In genomic region chr11:61058583-61059259, GRCh38 we compare ENCODE assay signal across 23 cellular contexts. TPM values are rescaled to one million over a fixed set of nuclear protein-coding genes. Genes with fewer than 3 reads are reported as not detected.
DNase-seq lines count a peak whose midpoint lies in the region; ATAC-seq and TF ChIP-seq lines count a peak whose summit lies in the region.
"Had no signal": no experiment of that assay in that cellular context is flagged by ENCODE, and none has a peak within 500 bp of the region (broad histone marks: within the 10 kb centered on the region; RNA-seq: fewer than 3 reads in every experiment).

No MANE protein-coding gene starts in this region.

- H3K14ac ChIP-seq in H9 (ENCODE audit: insufficient read depth, low read length), result no peak overlapping the region

- no peak overlapping the region for H2BK5ac ChIP-seq in H9 (ENCODE audit: insufficient read length, low read length)

- H3K4me1 ChIP-seq in H9 (ENCODE audit: insufficient read depth, low read length), result no peaks in the 10 kb centered on the region
- peaks cover 21 to 35% of the 10 kb centered on the region in 2 donors for H3K4me1 ChIP-seq in naive thymus-derived CD4-positive, alpha-beta T cell (ENCODE audit: control insufficient read depth in 2 of 2, insufficient read depth in 2 of 2, low read length in 2 of 2)
- H3K4me1 ChIP-seq: esophagus muscularis mucosa, gastroesophageal sphincter, parathyroid adenoma had no signal

- no peak overlapping the region for H2BK120ac ChIP-seq in H9 (ENCODE audit: low read depth, low read length, poor library complexity, severe bottlenecking)

- H3K23me2 ChIP-seq in H9 (ENCODE audit: insufficient read length, low read depth, low read length, poor library complexity, severe bottlenecking), result no peaks in the 10 kb centered on the region

- POLR2A ChIA-PET in naive thymus-derived CD4-positive, alpha-beta T cell (lab: Charles Lee), result interaction anchor here (0.7 to 8.9 kb wide), 9 partner anchors 10 to 106 kb away, joined by 3 to 233 read pairs (median 7); no protein-coding TSS in a partner anchor

- H3K4ac ChIP-seq in H9 (ENCODE audit: low read depth, low read length), result no peak overlapping the region

- H3K23ac ChIP-seq in H9 (ENCODE audit: insufficient read length, low read depth, low read length), result no peak overlapping the region

- H3K36me3 Mint-ChIP-seq in activated T-cell treated with anti-CD3 and anti-CD28 coated beads, Interleukin-2, amount 50 U/mL, for 24 hours (ENCODE audit: low read depth), result peaks cover 85% of the 10 kb centered on the region
- no peaks in the 10 kb centered on the region for H3K36me3 Mint-ChIP-seq in H9 (ENCODE audit: insufficient read depth in 1 of 3, low read depth in 3 of 3)
- peaks cover 57% of the 10 kb centered on the region for H3K36me3 Mint-ChIP-seq in activated T-helper 1 cell treated with anti-CD3 and anti-CD28 coated beads, Interleukin-12 subunit alpha, Interleukin-12 subunit beta, Interleukin-2, Interleukin-4 antibody, amounts not matched to agents 30 ng/mL and 10 ng/mL and 1 ng/mL, durations not matched to agents 14 hours and 24 hours and 36 hours (ENCODE audit: low read depth)
- H3K36me3 Mint-ChIP-seq in naive thymus-derived CD4-positive, alpha-beta T cell, result peaks cover 0 to 37% (median 0%) of the 10 kb centered on the region in 5 donors
- no peaks in the 10 kb centered on the region for H3K36me3 Mint-ChIP-seq in mesothelial cell of epicardium

- H4K91ac ChIP-seq in H9 (ENCODE audit: insufficient read length, low read depth, low read length), result no peak overlapping the region

- TF ChIP-seq CTCF in H9 (conservative IDR thresholded peaks at IDR 0.05) (no peak), mesothelial cell of epicardium (IDR thresholded peaks at IDR 0.05; ENCODE audit: unreplicated experiment) (no peak)

- H2AFZ ChIP-seq in H9 (ENCODE audit: low read length), result no peak overlapping the region
- H2AFZ ChIP-seq: parathyroid adenoma had no signal

- no peaks in the 10 kb centered on the region for H3K9me3 ChIP-seq in H9 (ENCODE audit: control insufficient read depth, low read depth, low read length)
- no peaks in the 10 kb centered on the region for H3K9me3 ChIP-seq in naive thymus-derived CD4-positive, alpha-beta T cell (ENCODE audit: control insufficient read depth in 2 of 3, low read length in 3 of 3)
- H3K9me3 ChIP-seq: esophagus muscularis mucosa, gastroesophageal sphincter, SK-N-SH had no signal

- H4K8ac ChIP-seq in H9 (replicated peaks; ENCODE audit: insufficient read length, low read depth, low read length), result no peak overlapping the region

- ATAC-seq in naive thymus-derived CD4-positive, alpha-beta T cell, result no peak
- ATAC-seq: gastroesophageal sphincter had no signal

- CTCF ChIA-PET in naive thymus-derived CD4-positive, alpha-beta T cell (lab: Charles Lee), result no interaction called here

- H3K9me3 Mint-ChIP-seq in activated T-cell treated with anti-CD3 and anti-CD28 coated beads, Interleukin-2, amount 50 U/mL, for 24 hours, result no peaks in the 10 kb centered on the region
- H3K9me3 Mint-ChIP-seq in H9 (no peaks in the 10 kb centered on the region), mesothelial cell of epicardium (no peaks in the 10 kb centered on the region)
- no peaks in the 10 kb centered on the region for H3K9me3 Mint-ChIP-seq in activated T-helper 1 cell treated with anti-CD3 and anti-CD28 coated beads, Interleukin-12 subunit alpha, Interleukin-12 subunit beta, Interleukin-2, Interleukin-4 antibody, amounts not matched to agents 30 ng/mL and 10 ng/mL and 1 ng/mL, durations not matched to agents 14 hours and 24 hours and 36 hours
- H3K9me3 Mint-ChIP-seq in naive thymus-derived CD4-positive, alpha-beta T cell, result no peaks in the 10 kb centered on the region

- no peak overlapping the region for H3K9ac ChIP-seq in H9 (ENCODE audit: extremely low read depth, insufficient read length, low read length)
- H3K9ac ChIP-seq: parathyroid adenoma, SK-N-SH had no signal

- H2BK20ac ChIP-seq in H9 (ENCODE audit: low read depth, low read length, poor library complexity, severe bottlenecking), result no peak overlapping the region

- no peaks in the 10 kb centered on the region for H3K79me1 ChIP-seq in H9 (ENCODE audit: insufficient read depth, low read depth, low read length, poor library complexity, severe bottlenecking)

- no peaks in the 10 kb centered on the region for H3K27me3 Mint-ChIP-seq in activated T-cell treated with anti-CD3 and anti-CD28 coated beads, Interleukin-2, amount 50 U/mL, for 24 hours
- H3K27me3 Mint-ChIP-seq in H9 (ENCODE audit: low read depth) (peaks cover 8% of the 10 kb centered on the region), mesothelial cell of epicardium (ENCODE audit: low read depth) (peaks cover 7% of the 10 kb centered on the region)
- no peaks in the 10 kb centered on the region for H3K27me3 Mint-ChIP-seq in activated T-helper 1 cell treated with anti-CD3 and anti-CD28 coated beads, Interleukin-12 subunit alpha, Interleukin-12 subunit beta, Interleukin-2, Interleukin-4 antibody, amounts not matched to agents 30 ng/mL and 10 ng/mL and 1 ng/mL, durations not matched to agents 14 hours and 24 hours and 36 hours (ENCODE audit: insufficient read depth)
- H3K27me3 Mint-ChIP-seq in naive thymus-derived CD4-positive, alpha-beta T cell, result no peaks in the 10 kb centered on the region

- no peak overlapping the region for H3K27ac ChIP-seq in H9 (ENCODE audit: insufficient read length, low read depth, low read length)
- H3K27ac ChIP-seq in naive thymus-derived CD4-positive, alpha-beta T cell (ENCODE audit: low read depth, low read length), result no peak overlapping the region
- H3K27ac ChIP-seq: esophagus muscularis mucosa, gastroesophageal sphincter, parathyroid adenoma had no signal

- H3K27ac Mint-ChIP-seq in activated T-cell treated with anti-CD3 and anti-CD28 coated beads, Interleukin-2, amount 50 U/mL, for 24 hours, result peak overlapping the region; percentile 100
- H3K27ac Mint-ChIP-seq in H9 (no peak overlapping the region), mesothelial cell of epicardium (no peak overlapping the region)
- peak overlapping the region; percentile 75 for H3K27ac Mint-ChIP-seq in activated T-helper 1 cell treated with anti-CD3 and anti-CD28 coated beads, Interleukin-12 subunit alpha, Interleukin-12 subunit beta, Interleukin-2, Interleukin-4 antibody, amounts not matched to agents 30 ng/mL and 10 ng/mL and 1 ng/mL, durations not matched to agents 14 hours and 24 hours and 36 hours
- H3K27ac Mint-ChIP-seq in naive thymus-derived CD4-positive, alpha-beta T cell, result peak overlapping the region; percentile 74 to 97 (median 90)

- WGBS in H9 (ENCODE audit: extremely low coverage, insufficient read length, low lambda C conversion rate), result no CpG with 5 or more reads among the region's 14 CpGs

- no peak overlapping the region for H3K4me3 ChIP-seq in naive thymus-derived CD4-positive, alpha-beta T cell (ENCODE audit: low read length)
- H3K4me3 ChIP-seq: esophagus muscularis mucosa, gastroesophageal sphincter, lung had no signal

- H3K27me3 ChIP-seq in H9 (ENCODE audit: insufficient read depth, low read length), result no peaks in the 10 kb centered on the region
- no peaks in the 10 kb centered on the region for H3K27me3 ChIP-seq in naive thymus-derived CD4-positive, alpha-beta T cell (ENCODE audit: control insufficient read depth in 2 of 2, insufficient read depth in 2 of 2, low read length in 2 of 2)
- H3K27me3 ChIP-seq: esophagus muscularis mucosa, gastroesophageal sphincter had no signal

- H3K18ac ChIP-seq in H9 (ENCODE audit: insufficient read length, low read depth, low read length), result no peak overlapping the region

- no peak overlapping the region for H2BK12ac ChIP-seq in H9 (ENCODE audit: insufficient read length, low read depth, low read length)

- H3K79me2 ChIP-seq in H9 (ENCODE audit: insufficient read depth, low read length), result no peaks in the 10 kb centered on the region
- H3K79me2 ChIP-seq: parathyroid adenoma had no signal

- no peak overlapping the region for H3T11ph ChIP-seq in H9 (ENCODE audit: low read length)

- H3K4me1 Mint-ChIP-seq in activated T-cell treated with anti-CD3 and anti-CD28 coated beads, Interleukin-2, amount 50 U/mL, for 24 hours (ENCODE audit: low read depth), result peaks cover 92% of the 10 kb centered on the region
- H3K4me1 Mint-ChIP-seq in H9 (peaks cover 0 to 3% of the 10 kb centered on the region in 2 experiments; a peak in 1 of 4 replicates), mesothelial cell of epicardium (no peaks in the 10 kb centered on the region)
- H3K4me1 Mint-ChIP-seq in activated T-helper 1 cell treated with anti-CD3 and anti-CD28 coated beads, Interleukin-12 subunit alpha, Interleukin-12 subunit beta, Interleukin-2, Interleukin-4 antibody, amounts not matched to agents 30 ng/mL and 10 ng/mL and 1 ng/mL, durations not matched to agents 14 hours and 24 hours and 36 hours (ENCODE audit: low read depth), result peaks cover 80% of the 10 kb centered on the region
- H3K4me1 Mint-ChIP-seq in naive thymus-derived CD4-positive, alpha-beta T cell, result peaks cover 42 to 78% (median 67%) of the 10 kb centered on the region in 7 donors

- H3K4me3 Mint-ChIP-seq in activated T-cell treated with anti-CD3 and anti-CD28 coated beads, Interleukin-2, amount 50 U/mL, for 24 hours, result peak overlapping the region; percentile 38
- H3K4me3 Mint-ChIP-seq in H9, result no peak overlapping the region
- peak overlapping the region; percentile 51 for H3K4me3 Mint-ChIP-seq in activated T-helper 1 cell treated with anti-CD3 and anti-CD28 coated beads, Interleukin-12 subunit alpha, Interleukin-12 subunit beta, Interleukin-2, Interleukin-4 antibody, amounts not matched to agents 30 ng/mL and 10 ng/mL and 1 ng/mL, durations not matched to agents 14 hours and 24 hours and 36 hours
- peak overlapping the region in 4 of 10 donors; percentile 19 to 63 (median 34) for H3K4me3 Mint-ChIP-seq in naive thymus-derived CD4-positive, alpha-beta T cell
- no peak overlapping the region for H3K4me3 Mint-ChIP-seq in mesothelial cell of epicardium

- peak; percentile 48 for DNase-seq in activated T-cell treated with anti-CD3 and anti-CD28 coated beads, Interleukin-2, amount 50 U/mL, for 24 hours
- DNase-seq in activated T-cell treated with anti-CD3 and anti-CD28 coated beads for 4 hours (no peak), H9 (peak; percentile 4), mesothelial cell of epicardium (ENCODE audit: low spot score in 2 of 2, unreplicated experiment in 2 of 2) (no peak), NAMALWA (ENCODE audit: low spot score) (no peak), NCI-H1105 treated with DMSO at 0.1 percent for 48 hours (lab: John Stamatoyannopoulos, UW) (no peak)
- no peak for DNase-seq in activated T-helper 1 cell treated with anti-CD3 and anti-CD28 coated beads, Interleukin-12 subunit alpha, Interleukin-12 subunit beta, Interleukin-2, Interleukin-4 antibody, amounts not matched to agents 30 ng/mL and 10 ng/mL and 1 ng/mL, durations not matched to agents 14 hours and 24 hours and 36 hours (ENCODE audit: low spot score)
- DNase-seq in naive thymus-derived CD4-positive, alpha-beta T cell, result peak in 1 of 9 donors; percentile 16
- DNase-seq: cerebellar nuclear complex; DMS53; effector CD8-positive, alpha-beta T cell; NCI-H1417 treated with DMSO at 0.1 percent for 48 hours; NCI-H2171; NCI-H524 treated with DMSO at 0.1 percent for 48 hours; SK-N-SH had no signal

- H2BK15ac ChIP-seq in H9 (ENCODE audit: low read depth, low read length), result no peak overlapping the region

- intact Hi-C loops in activated T-helper 1 cell treated with anti-CD3 and anti-CD28 coated beads, Interleukin-12 subunit alpha, Interleukin-12 subunit beta, Interleukin-2, Interleukin-4 antibody, amounts not matched to agents 30 ng/mL and 10 ng/mL and 1 ng/mL, durations not matched to agents 14 hours and 24 hours and 36 hours (cut with micrococcal nuclease), result no loop called here
- intact Hi-C loops in naive thymus-derived CD4-positive, alpha-beta T cell (cut with micrococcal nuclease), result no loop called here

- no peak overlapping the region for H3K4me2 ChIP-seq in H9 (ENCODE audit: insufficient read depth, insufficient read length, low read length)
- H3K4me2 ChIP-seq: SK-N-SH had no signal

- H4K20me1 ChIP-seq in H9 (ENCODE audit: control insufficient read depth, insufficient read depth, insufficient read length), result no peaks in the 10 kb centered on the region

- no peak overlapping the region for H2AK5ac ChIP-seq in H9 (ENCODE audit: insufficient read length, low read length)

- no peaks in the 10 kb centered on the region for H3K36me3 ChIP-seq in naive thymus-derived CD4-positive, alpha-beta T cell (ENCODE audit: control insufficient read depth in 2 of 3, insufficient read depth in 3 of 3, low read length in 3 of 3)
- H3K36me3 ChIP-seq: esophagus muscularis mucosa, gastroesophageal sphincter had no signal

- no peak overlapping the region for H4K5ac ChIP-seq in H9 (ENCODE audit: insufficient read length, low read depth, low read length)

- H3K56ac ChIP-seq in H9 (ENCODE audit: insufficient read length, low read depth, low read length), result no peak overlapping the region

RNA-seq across cellular contexts. Expression of gene CD5, which starts 43.6 kb away (rescaled TPM):
- total RNA-seq in H9 (2021), result not detected in 2 replicates
- total RNA-seq in activated T-helper 1 cell treated with anti-CD3 and anti-CD28 coated beads, Interleukin-12 subunit alpha, Interleukin-12 subunit beta, Interleukin-2, Interleukin-4 antibody, amounts not matched to agents 30 ng/mL and 10 ng/mL and 1 ng/mL, durations not matched to agents 14 hours and 24 hours and 36 hours, result 336 and 339 TPM in 2 replicates
- 100 to 1,000 TPM; 180 to 399 (median 224) TPM for total RNA-seq in naive thymus-derived CD4-positive, alpha-beta T cell
- polyA plus RNA-seq in naive thymus-derived CD4-positive, alpha-beta T cell, result 100 to 1,000 TPM; 217 to 371 TPM
- total RNA-seq in mesothelial cell of epicardium, result not detected in 3 replicates
- total RNA-seq: HepG2, kidney epithelial cell, myocyte, RPMI7951 had no signal
- polyA plus RNA-seq: HepG2, SK-N-SH had no signal

Comparison
In these comparisons a context has a peak if more than half of its experiments do, and no peak if none do; other contexts are left out.
1. DNase-seq: peak in activated T-cell treated with anti-CD3 and anti-CD28 coated beads, Interleukin-2, amount 50 U/mL, for 24 hours (single experiment) and H9 (single experiment); none in activated T-cell treated with anti-CD3 and anti-CD28 coated beads for 4 hours (single experiment), activated T-helper 1 cell treated with anti-CD3 and anti-CD28 coated beads, Interleukin-12 subunit alpha, Interleukin-12 subunit beta, Interleukin-2, Interleukin-4 antibody, amounts not matched to agents 30 ng/mL and 10 ng/mL and 1 ng/mL, durations not matched to agents 14 hours and 24 hours and 36 hours (single experiment), mesothelial cell of epicardium (0 of 2), NAMALWA (single experiment) and NCI-H1105 treated with DMSO at 0.1 percent for 48 hours (single experiment).
2. H3K27ac Mint-ChIP-seq: peak in activated T-cell treated with anti-CD3 and anti-CD28 coated beads, Interleukin-2, amount 50 U/mL, for 24 hours (single experiment), activated T-helper 1 cell treated with anti-CD3 and anti-CD28 coated beads, Interleukin-12 subunit alpha, Interleukin-12 subunit beta, Interleukin-2, Interleukin-4 antibody, amounts not matched to agents 30 ng/mL and 10 ng/mL and 1 ng/mL, durations not matched to agents 14 hours and 24 hours and 36 hours (single experiment) and naive thymus-derived CD4-positive, alpha-beta T cell (9 of 9); none in H9 (0 of 3) and mesothelial cell of epicardium (single experiment).
3. H3K4me3 Mint-ChIP-seq: peak in activated T-cell treated with anti-CD3 and anti-CD28 coated beads, Interleukin-2, amount 50 U/mL, for 24 hours (single experiment) and activated T-helper 1 cell treated with anti-CD3 and anti-CD28 coated beads, Interleukin-12 subunit alpha, Interleukin-12 subunit beta, Interleukin-2, Interleukin-4 antibody, amounts not matched to agents 30 ng/mL and 10 ng/mL and 1 ng/mL, durations not matched to agents 14 hours and 24 hours and 36 hours (single experiment); none in H9 (0 of 2) and mesothelial cell of epicardium (single experiment).
4. RNA of gene CD5, which starts 43.6 kb away (total RNA-seq): 336 to 339 TPM in activated T-helper 1 cell treated with anti-CD3 and anti-CD28 coated beads, Interleukin-12 subunit alpha, Interleukin-12 subunit beta, Interleukin-2, Interleukin-4 antibody, amounts not matched to agents 30 ng/mL and 10 ng/mL and 1 ng/mL, durations not matched to agents 14 hours and 24 hours and 36 hours and 180 to 399 TPM in naive thymus-derived CD4-positive, alpha-beta T cell; not detected in H9 and not detected in mesothelial cell of epicardium; every median in the first group is over 100 times any median in the second.